ENCODE assay signal across 14 cellular contexts in genomic region chr4:23320881-23321612, GRCh38.
DNase-seq lines count a peak whose midpoint lies in the region; ATAC-seq and TF ChIP-seq lines count a peak whose summit lies in the region.
"Had no signal": no experiment of that assay in that cellular context is flagged by ENCODE, and none has a peak within 500 bp of the region (broad histone marks: within the 10 kb centered on the region; RNA-seq: fewer than 3 reads in every experiment).

No MANE protein-coding gene starts in this region.

- no peaks in the 10 kb centered on the region for H3F3A ChIP-seq in GM23338 (replicated peaks; ENCODE audit: low read depth)

- TF ChIP-seq CTCF in GM23338 (conservative IDR thresholded peaks at IDR 0.05; ENCODE audit: low read depth in 2 of 2) (no peak), osteoblast (IDR thresholded peaks at IDR 0.05; ENCODE audit: extremely low read depth, low read depth, low read length) (no peak)

- no peaks in the 10 kb centered on the region for H3K27me3 ChIP-seq in GM23338 (ENCODE audit: insufficient read depth)
- H3K27me3 ChIP-seq in osteoblast (ENCODE audit: insufficient read depth, low read length), result no peaks in the 10 kb centered on the region
- H3K27me3 ChIP-seq in SJCRH30, result no peaks in the 10 kb centered on the region

- ATAC-seq in GM23338 (no peak), Right ventricle myocardium superior (ENCODE audit: poor library complexity) (no peak)

- no peaks in the 10 kb centered on the region for H3K27me3 Mint-ChIP-seq in GM23338 (ENCODE audit: insufficient read depth, low read depth, poor library complexity)
- H3K27me3 Mint-ChIP-seq: B cell; CD4-positive, alpha-beta T cell had no signal

- H2AFZ ChIP-seq in GM23338 (peak overlapping the region; percentile 74; the same call in 1 of the 2 replicates), osteoblast (ENCODE audit: low read length) (no peak overlapping the region)

- H3K9me3 Mint-ChIP-seq in GM23338, result no peaks in the 10 kb centered on the region

- H3K36me3 ChIP-seq in GM23338 (ENCODE audit: insufficient read depth) (no peaks in the 10 kb centered on the region), mesodermal cell (ENCODE audit: control insufficient read depth, insufficient read depth, low read length) (no peaks in the 10 kb centered on the region), osteoblast (ENCODE audit: insufficient read depth, low read length) (no peaks in the 10 kb centered on the region), SJCRH30 (no peaks in the 10 kb centered on the region)

- WGBS in mesodermal cell (ENCODE audit: insufficient coverage in 2 of 2), 2 experiments, result 70 to 91% methylated on average over 1 of the region's 1 CpG

- intact Hi-C loops in Right ventricle myocardium superior (cut with DNase I), result no loop called here

- no peak overlapping the region for H3K27ac Mint-ChIP-seq in GM23338
- H3K27ac Mint-ChIP-seq: B cell; CD4-positive, alpha-beta T cell had no signal

- DNase-seq in GM23338 (ENCODE audit: low spot score) (no peak), LHCN-M2 (ENCODE audit: low read depth) (peak; percentile 23), NCI-H69 (lab: John Stamatoyannopoulos, UW) (peak; percentile 8), osteoblast (ENCODE audit: insufficient read length, low spot score, missing footprints) (no peak), SJCRH30 (no peak), NCI-H2196 (lab: John Stamatoyannopoulos, UW; ENCODE audit: unreplicated experiment) (no peak), Right ventricle myocardium superior (no peak)
- DNase-seq: C1 segment of cervical spinal cord; Calu3; CD4-positive, alpha-beta T cell; DMS 273 treated with DMSO at 0.1 percent for 48 hours; H7 had no signal

- H3K9me3 ChIP-seq in mesodermal cell (ENCODE audit: control insufficient read depth, low read length) (no peaks in the 10 kb centered on the region), osteoblast (ENCODE audit: low read depth, low read length) (no peaks in the 10 kb centered on the region), SJCRH30 (replicated peaks) (no peaks in the 10 kb centered on the region)

- peaks cover 5% of the 10 kb centered on the region; the same call in 1 of the 2 replicates for H3K9me2 ChIP-seq in GM23338 (ENCODE audit: insufficient read depth)

- H3K4me1 Mint-ChIP-seq in GM23338, result peaks cover 12% of the 10 kb centered on the region
- H3K4me1 Mint-ChIP-seq: B cell had no signal

- H3K27ac ChIP-seq in GM23338 (ENCODE audit: low read depth), result no peak overlapping the region
- peak overlapping the region; percentile 24 for H3K27ac ChIP-seq in mesodermal cell (ENCODE audit: low read depth, low read length, severe bottlenecking)
- H3K27ac ChIP-seq in osteoblast (ENCODE audit: low read depth, low read length), result no peak overlapping the region
- no peak overlapping the region for H3K27ac ChIP-seq in SJCRH30

- no peaks in the 10 kb centered on the region for H3K36me3 Mint-ChIP-seq in GM23338 (ENCODE audit: low read depth)

- H3K79me2 ChIP-seq in GM23338 (replicated peaks; ENCODE audit: insufficient read depth) (no peaks in the 10 kb centered on the region), osteoblast (ENCODE audit: insufficient read depth, low read length) (no peaks in the 10 kb centered on the region)

- no peak overlapping the region for H3K4me2 ChIP-seq in GM23338
- H3K4me2 ChIP-seq in osteoblast (ENCODE audit: insufficient read depth, low read length), result no peak overlapping the region

- H3K4me3 ChIP-seq in GM23338 (no peak overlapping the region), mesodermal cell (ENCODE audit: extremely low read depth, insufficient read depth, low read length, poor library complexity, severe bottlenecking) (no peak overlapping the region), osteoblast (ENCODE audit: insufficient read depth, low read length) (no peak overlapping the region), SJCRH30 (no peak overlapping the region)

- H3K4me1 ChIP-seq in GM23338 (ENCODE audit: insufficient read depth), result peaks cover 12% of the 10 kb centered on the region; the same call in 1 of the 2 replicates
- peaks cover 14% of the 10 kb centered on the region for H3K4me1 ChIP-seq in mesodermal cell (ENCODE audit: control insufficient read depth, insufficient read depth, low read length, poor library complexity, severe bottlenecking)
- H3K4me1 ChIP-seq in osteoblast (ENCODE audit: insufficient read depth, low read length), result no peaks in the 10 kb centered on the region
- H3K4me1 ChIP-seq in SJCRH30, result no peaks in the 10 kb centered on the region

- no peak overlapping the region for H3K4me3 Mint-ChIP-seq in GM23338
- H3K4me3 Mint-ChIP-seq: B cell; CD4-positive, alpha-beta T cell had no signal

- H4K20me1 ChIP-seq in GM23338 (replicated peaks; ENCODE audit: insufficient read depth), result no peaks in the 10 kb centered on the region
- H4K20me1 ChIP-seq in osteoblast (ENCODE audit: insufficient read depth, low read length), result no peaks in the 10 kb centered on the region

TF ChIP-seq in GM23338, 12 proteins besides CTCF, POLR2A, EP300 and RAD21 (continues in another document):
- TF ChIP-seq POLR2AphosphoS5 (IDR thresholded peaks at IDR 0.05; ENCODE audit: low read depth) (no peak), REST (IDR thresholded peaks at IDR 0.05; ENCODE audit: unreplicated experiment) (no peak), CREB1 (CRISPR knock-in tag; IDR thresholded peaks at IDR 0.05; ENCODE audit: low read depth) (no peak), JUNB (IDR thresholded peaks at IDR 0.05; ENCODE audit: unreplicated experiment) (no peak), STAT1 (IDR thresholded peaks at IDR 0.05; ENCODE audit: unreplicated experiment) (no peak), EZH2phosphoT487 (IDR thresholded peaks at IDR 0.05; ENCODE audit: unreplicated experiment) (no peak), ETS1 (IDR thresholded peaks at IDR 0.05) (no peak), NANOG (IDR thresholded peaks at IDR 0.05; ENCODE audit: borderline replicate concordance) (no peak), ZNF331 (CRISPR knock-in tag; IDR thresholded peaks at IDR 0.05; ENCODE audit: low read depth) (no peak), ZNF114 (CRISPR knock-in tag; IDR thresholded peaks at IDR 0.05) (no peak)

Comparison
In these comparisons a context has a peak if more than half of its experiments do, and no peak if none do; other contexts are left out.
1. DNase-seq: peak in LHCN-M2 (single experiment) and NCI-H69 (single experiment); none in GM23338 (single experiment), osteoblast (single experiment), SJCRH30 (0 of 2), NCI-H2196 (single experiment) and Right ventricle myocardium superior (single experiment).